9 cellular contexts compared by ENCODE assay signal in the genomic region with DNA sequence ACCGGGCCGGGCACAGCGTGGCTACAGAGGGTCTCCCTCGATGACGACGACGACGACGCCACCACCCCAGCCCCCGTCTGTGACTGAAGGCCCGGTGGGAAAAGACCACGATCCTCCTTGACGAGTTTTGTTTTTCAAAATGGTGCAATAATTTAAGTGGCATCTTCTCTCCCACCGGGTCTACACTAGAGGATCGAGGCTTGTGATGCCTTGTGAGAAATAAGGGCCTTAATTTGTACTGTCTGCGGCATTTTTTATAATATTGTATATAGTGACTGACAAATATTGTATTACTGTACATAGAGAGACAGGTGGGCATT. TPM values are rescaled to one million over a fixed set of nuclear protein-coding genes. Genes with fewer than 3 reads are reported as not detected.
DNase-seq lines count a peak whose midpoint lies in the region; ATAC-seq, FAIRE-seq and TF ChIP-seq lines count a peak whose summit lies in the region.
"Had no signal": no experiment of that assay in that cellular context is flagged by ENCODE, and none has a peak within 500 bp of the region (broad histone marks: within the 10 kb centered on the region; RNA-seq: fewer than 3 reads in every experiment).

No MANE protein-coding gene starts in this region.

- H3K36me3 ChIP-seq in GM12878 (ENCODE audit: control insufficient read depth in 2 of 2, insufficient read depth in 2 of 2, low read length in 1 of 2) (no peaks in the 10 kb centered on the region), muscle layer of colon (ENCODE audit: insufficient read depth, low read length) (peaks cover 31% of the 10 kb centered on the region), vagina (peaks cover 0 to 19% of the 10 kb centered on the region in 2 donors)

- POLR2A ChIA-PET in GM12878 (lab: Charles Lee) = interaction anchor here (0.7 to 2.2 kb wide), 2 partner anchors 11 to 14 kb away, joined by 3 to 10 read pairs; no protein-coding TSS in a partner anchor

- no peak for FAIRE-seq in GM12878 (lab: Jason Lieb, UNC)
- FAIRE-seq: endometrium had no signal

- CTCF ChIA-PET in GM12878 (lab: Yijun Ruan, JAX) = interaction anchor here (0.6 to 2.7 kb wide), 6 partner anchors 13 to 56 kb away, joined by 3 to 21 read pairs (median 8); no protein-coding TSS in a partner anchor

- H2AFZ ChIP-seq in GM12878 (ENCODE audit: control insufficient read depth, low read depth, low read length) = no peak overlapping the region

- SMC1A ChIA-PET in GM12878 (lab: Charles Lee; ENCODE audit: uncharacterized antibody, unreplicated experiment) = interaction anchor here (1.6 to 5.8 kb wide), 7 partner anchors 12 to 129 kb away, joined by 5 to 50 read pairs (median 11); a partner anchor contains a TSS

- peak overlapping the region; percentile 77 for H3K4me2 ChIP-seq in GM12878 (ENCODE audit: control insufficient read depth, insufficient read depth)

- RAD21 ChIA-PET in GM12878 (lab: Charles Lee; ENCODE audit: unreplicated experiment) = interaction anchor here (0.6 to 3.0 kb wide), 3 partner anchors 15 to 79 kb away, joined by 3 to 26 read pairs (median 14); no protein-coding TSS in a partner anchor

- in situ Hi-C loops in GM12878 (cut with MboI) = loop anchor here (5.0 kb wide), 1 partner anchor 80 kb away; no protein-coding TSS in a partner anchor

- peaks cover 5% of the 10 kb centered on the region for H3K79me2 ChIP-seq in GM12878 (ENCODE audit: control insufficient read depth, insufficient read depth, low read length)

- H3K27me3 ChIP-seq in right cardiac atrium (ENCODE audit: control insufficient read depth, insufficient read depth) (no peaks in the 10 kb centered on the region), GM12878 (replicated peaks in 1 of 2; ENCODE audit: control insufficient read depth in 2 of 2, insufficient read depth in 2 of 2, low read length in 1 of 2) (peaks cover 0 to 5% of the 10 kb centered on the region in 2 experiments; a peak in 1 of 4 replicates), muscle layer of colon (ENCODE audit: control insufficient read depth in 1 of 2, insufficient read depth in 2 of 2, low read length in 2 of 2) (no peaks in the 10 kb centered on the region), vagina (no peaks in the 10 kb centered on the region)

- H3K4me1 ChIP-seq in right cardiac atrium (ENCODE audit: control insufficient read depth, insufficient read depth, low read length) = peaks cover 4% of the 10 kb centered on the region
- peaks cover 33% of the 10 kb centered on the region for H3K4me1 ChIP-seq in GM12878 (ENCODE audit: control insufficient read depth, insufficient read depth, low read length)
- peaks cover 29% of the 10 kb centered on the region for H3K4me1 ChIP-seq in muscle layer of colon (ENCODE audit: insufficient read depth, low read length)
- H3K4me1 ChIP-seq in vagina = peaks cover 51% of the 10 kb centered on the region

- DNase-seq in right cardiac atrium (peak in 1 of 3 donors; percentile 70), left ventricle myocardium superior (no peak), GM12878 (ENCODE audit: low read depth, low spot score) (no peak), vagina (ENCODE audit: extremely low spot score in 2 of 2) (no peak), glomerular visceral epithelial cell (ENCODE audit: extremely low spot score) (no peak), 8988T (no peak)
- no peak for DNase-seq in stimulated activated CD4-positive, alpha-beta T cell treated with anti-CD3 and anti-CD28 coated beads, Interleukin-4, amount 100 ng/mL, for 1 hour

- H4K20me1 ChIP-seq in GM12878 (ENCODE audit: control insufficient read depth, insufficient read depth) = no peaks in the 10 kb centered on the region

- TF ChIP-seq EP300 in GM12878 (IDR thresholded peaks at IDR 0.05; ENCODE audit: borderline replicate concordance in 1 of 2, control insufficient read depth in 1 of 2, low read depth in 2 of 2, low read length in 2 of 2) = no peak

- ATAC-seq in right cardiac atrium (no peak), left ventricle myocardium superior (no peak), GM12878 (no peak)

- peak overlapping the region; percentile 68 for H3K4me3 ChIP-seq in right cardiac atrium (ENCODE audit: low read length)
- H3K4me3 ChIP-seq in GM12878 = peak overlapping the region; percentile 49; the same call in 1 of the 2 replicates
- peak overlapping the region; percentile 55 to 83 for H3K4me3 ChIP-seq in muscle layer of colon (ENCODE audit: low read depth in 1 of 2, low read length in 2 of 2)
- H3K4me3 ChIP-seq in vagina = peak overlapping the region; percentile 68 to 85

- H3K27ac ChIP-seq in right cardiac atrium (ENCODE audit: low read length) (peak overlapping the region; percentile 81), GM12878 (ENCODE audit: control insufficient read depth, insufficient read depth) (no peak overlapping the region; the same call in 1 of the 2 replicates), muscle layer of colon (ENCODE audit: low read depth, low read length) (peak overlapping the region; percentile 66), vagina (peak overlapping the region; percentile 97)

- TF ChIP-seq CTCF in GM12878 (IDR thresholded peaks at IDR 0.05 in 2 of 3, conservative IDR thresholded peaks at IDR 0.05 in 1 of 3; ENCODE audit: control insufficient read depth in 2 of 3, extremely low read depth in 1 of 3, insufficient read depth in 1 of 3, low read depth in 3 of 3, low read length in 3 of 3) (no peak), vagina (IDR thresholded peaks at IDR 0.05) (no peak)

- intact Hi-C loops in right cardiac atrium (cut with DNase I) = loop anchor here (5.0 to 10.0 kb wide), 4 partner anchors 55 to 82 kb away; no protein-coding TSS in a partner anchor
- intact Hi-C loops in left ventricle myocardium superior (cut with micrococcal nuclease) = no loop called here
- intact Hi-C loops in GM12878 (cut with micrococcal nuclease; ENCODE audit: unreplicated experiment) = loop anchor here (5.0 kb wide), 1 partner anchor 80 kb away; no protein-coding TSS in a partner anchor
- intact Hi-C loops in vagina (cut with DNase I) = loop anchor here (2.0 to 10.0 kb wide), 3 partner anchors 42 to 72 kb away; no protein-coding TSS in a partner anchor

- WGBS in right cardiac atrium = 56% methylated on average over 16 of the region's 16 CpGs
- WGBS in GM12878 (ENCODE audit: insufficient coverage, insufficient replicate concordance, low lambda C conversion rate, missing lambda C conversion rate) = 15% methylated on average over 16 of the region's 16 CpGs

- H3K9me3 ChIP-seq in right cardiac atrium (ENCODE audit: control insufficient read depth, low read length) (no peaks in the 10 kb centered on the region), GM12878 (replicated peaks; ENCODE audit: control insufficient read depth, insufficient read depth, low read length) (no peaks in the 10 kb centered on the region), muscle layer of colon (ENCODE audit: low read length) (no peaks in the 10 kb centered on the region), vagina (no peaks in the 10 kb centered on the region)

- TF ChIP-seq POLR2A in GM12878 (IDR thresholded peaks at IDR 0.05; ENCODE audit: low read depth, low read length) (no peak), vagina (IDR thresholded peaks at IDR 0.05) (no peak)

- no TSS peak for BruUV-seq in GM12878 (replicated peaks; lab: Mats Ljungman, UMichigan)

- no peak for TF ChIP-seq RAD21 in GM12878 (IDR thresholded peaks at IDR 0.05; ENCODE audit: insufficient read depth, low read depth, low read length)

- H3K9ac ChIP-seq in GM12878 (ENCODE audit: control insufficient read depth, insufficient read depth, low read length) = peak overlapping the region; percentile 24
- H3K9ac ChIP-seq in muscle layer of colon (ENCODE audit: low read length) = peak overlapping the region; percentile 21

TF ChIP-seq in GM12878, 131 proteins besides CTCF, POLR2A, EP300 and RAD21 (continues in another document):
- TF ChIP-seq HCFC1 (IDR thresholded peaks at IDR 0.05; ENCODE audit: low read length) = no peak
- no peak for TF ChIP-seq CHD1 (IDR thresholded peaks at IDR 0.05; ENCODE audit: low read depth, low read length)
- TF ChIP-seq ESRRA (IDR thresholded peaks at IDR 0.05; ENCODE audit: low read length) = no peak
- TF ChIP-seq SMC3 (IDR thresholded peaks at IDR 0.05; ENCODE audit: borderline replicate concordance, low read length) = no peak
- no peak for TF ChIP-seq NBN (IDR thresholded peaks at IDR 0.05)
- no peak for TF ChIP-seq SMARCA5 (IDR thresholded peaks at IDR 0.05)
- TF ChIP-seq SUZ12 (IDR thresholded peaks at IDR 0.05; ENCODE audit: unreplicated experiment) = no peak
- no peak for TF ChIP-seq BRCA1 (IDR thresholded peaks at IDR 0.05; ENCODE audit: low read depth, low read length)

RNA-seq across cellular contexts. Expression of a gene that starts 2.5 kb away (rescaled TPM):
- total RNA-seq in right cardiac atrium (10 to 100 TPM; 53.3 to 73.5 (median 68.1) TPM), left ventricle myocardium superior (72.1 TPM), GM12878 (2014; rRNA removed) (3.2 and 4.4 TPM in 2 replicates), GM12878 (2014; rRNA removed; fragmentation: Illumina TruSeq; extraction: Trizol) (0.74 and 1.0 TPM in 2 replicates), GM12878 (2021) (12.4 and 13.7 TPM in 2 replicates), vagina (252 TPM)
- polyA plus RNA-seq in right cardiac atrium (30.9 TPM), GM12878 (2011; rRNA removed) (0.20 and 0.23 TPM in 2 replicates), GM12878 (2014; fragmentation: Illumina TruSeq; extraction: Trizol) (0.14 and 0.66 TPM in 2 replicates), GM12878 (2014; fragmentation: Nextera tagmentation; extraction: Ambion mirVana) (under 1 TPM; 0.16 to 0.71 TPM), GM12878 (2014; rRNA removed) (3.8 and 7.6 TPM in 2 replicates), GM12878 (2016; fragmentation: Nextera tagmentation; extraction: Ambion mirVana) (1 to 10 TPM in 1 of 2 experiments, under 1 TPM in 1; 1.00 to 1.8 TPM)
- total RNA-seq in GM12878 (2013; cell fraction: nucleolus; rRNA removed) = 1.0 and 2.7 TPM in 2 replicates
- 1.7 TPM for polyA plus RNA-seq in GM12878 (2011; ENCODE audit: low read depth)
- polyA plus RNA-seq in GM12878 (2011; cell fraction: cytosol; rRNA removed) = 0.99 and 1.6 TPM in 2 replicates
- polyA plus RNA-seq in GM12878 (2011; cell fraction: nucleus; rRNA removed) = 3.2 and 8.0 TPM in 2 replicates
- 11.2 and 12.8 TPM in 2 replicates for polyA plus RNA-seq in GM12878 (2012)
- polyA minus RNA-seq in GM12878 (2011; rRNA and poly(A)+ RNA removed) = 0.15 and 0.31 TPM in 2 replicates
- polyA minus RNA-seq in GM12878 (2011; cell fraction: cytosol; rRNA and poly(A)+ RNA removed) = 1.5 TPM in 2 replicates
- polyA minus RNA-seq in GM12878 (2011; cell fraction: nucleus; rRNA and poly(A)+ RNA removed) = 2.4 and 8.4 TPM in 2 replicates
